8 cellular contexts compared by ENCODE assay signal in the genomic region with DNA sequence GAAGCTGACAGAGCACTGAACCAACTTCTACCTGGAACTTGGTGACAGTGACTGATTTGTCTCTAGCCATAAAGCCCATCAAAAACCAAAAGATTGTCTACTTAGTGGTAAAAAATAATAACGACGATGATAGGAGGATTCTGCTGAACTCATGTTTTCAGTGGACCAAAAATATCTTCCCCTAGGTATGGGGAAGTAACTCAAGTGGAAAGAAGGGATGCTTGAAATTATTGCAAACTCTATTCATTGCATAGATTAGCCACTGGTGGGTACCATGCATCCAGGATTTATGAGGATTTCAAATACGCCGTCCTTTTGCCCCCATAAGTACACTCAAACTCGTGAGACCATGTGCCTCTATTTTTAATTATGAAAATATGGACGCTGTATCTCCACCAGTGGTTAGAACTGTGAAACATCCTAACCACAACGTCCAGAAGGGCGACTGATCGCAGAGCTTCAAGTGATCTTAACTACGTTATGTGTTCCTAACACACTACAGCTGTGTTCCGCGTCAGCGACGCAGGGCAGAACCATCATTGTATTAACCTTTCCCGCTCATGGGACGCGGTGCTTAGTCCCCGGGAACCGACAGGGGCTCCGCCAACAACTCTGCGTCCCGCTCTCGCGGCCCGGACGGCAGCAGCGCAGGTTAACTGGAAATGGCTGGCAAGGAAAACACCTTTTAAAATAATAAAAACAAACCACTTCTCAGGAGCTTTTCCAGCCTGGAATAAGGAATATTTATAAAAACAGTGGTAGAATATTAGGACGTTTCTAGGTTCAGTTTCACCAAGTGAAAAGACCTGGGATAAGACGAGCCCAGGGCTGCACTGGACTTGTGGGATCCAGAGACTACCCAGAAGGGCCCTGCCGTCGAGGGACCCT. TPM values are rescaled to one million over a fixed set of nuclear protein-coding genes. Genes with fewer than 3 reads are reported as not detected.
DNase-seq lines count a peak whose midpoint lies in the region; ATAC-seq and TF ChIP-seq lines count a peak whose summit lies in the region.

No MANE protein-coding gene starts in this region.

- peak overlapping the region; percentile 80 for H3K9ac ChIP-seq in GM23248

- intact Hi-C loops in adrenal gland (cut with DNase I): no loop called here
- intact Hi-C loops in left ventricle myocardium superior (cut with micrococcal nuclease): no loop called here

- H3K27ac ChIP-seq in GM23248 (peak overlapping the region; percentile 61), adrenal gland (peak overlapping the region; percentile 61 to 90 (median 81))

- WGBS in GM23248 (ENCODE audit: low coverage in 1 of 2, low lambda C conversion rate in 2 of 2, missing lambda C conversion rate in 2 of 2), 2 experiments: 1 to 2% methylated on average over 31 of the region's 31 CpGs
- WGBS in adrenal gland, 4 donors: 0 to 1% (median 1%) methylated on average over 31 of the region's 31 CpGs

- H3K9me3 ChIP-seq in GM23248 (ENCODE audit: low read depth) (no peaks in the 10 kb centered on the region), adrenal gland (replicated peaks in 1 of 3) (no peaks in the 10 kb centered on the region)

- peak; percentile 57 for DNase-seq in Daoy (ENCODE audit: low read depth)
- DNase-seq in GM23248: peak; percentile 83
- peak; percentile 23 for DNase-seq in LNCaP clone FGC (ENCODE audit: low read depth)
- DNase-seq in SW 1271 (lab: John Stamatoyannopoulos, UW): peak; percentile 20 to 64
- peak; percentile 43 to 77 (median 61) for DNase-seq in adrenal gland
- peak; percentile 55 for DNase-seq in left ventricle myocardium superior
- peak; percentile 15 for DNase-seq in pulmonary artery endothelial cell (ENCODE audit: low read depth, low spot score)
- no peak for DNase-seq in middle frontal gyrus (ENCODE audit: extremely low spot score, low spot score)

- no peaks in the 10 kb centered on the region for H4K20me1 ChIP-seq in GM23248 (ENCODE audit: insufficient read depth)

- 0 out of 2 replicates have a peak, but pooled peaks cover 5% of the 10 kb centered on the region for H3F3A ChIP-seq in GM23248 (ENCODE audit: insufficient read depth)

- peak overlapping the region; percentile 94 for H2AFZ ChIP-seq in GM23248

- peaks cover 68% of the 10 kb centered on the region for H3K79me2 ChIP-seq in GM23248 (ENCODE audit: insufficient read depth)

- ATAC-seq in left ventricle myocardium superior: peak; percentile 61

- in situ Hi-C loops in GM23248 (cut with MboI): no loop called here

- H3K4me1 ChIP-seq in GM23248 (ENCODE audit: insufficient read depth): peaks cover 14% of the 10 kb centered on the region
- peaks cover 12 to 23% of the 10 kb centered on the region in 2 donors for H3K4me1 ChIP-seq in adrenal gland (replicated peaks in 1 of 2)

- H3K36me3 ChIP-seq in GM23248 (ENCODE audit: low read depth): peaks cover 13% of the 10 kb centered on the region; the same call in 1 of the 2 replicates
- peaks cover 0 to 22% of the 10 kb centered on the region in 2 donors for H3K36me3 ChIP-seq in adrenal gland (replicated peaks in 1 of 2)

- no peak for TF ChIP-seq CTCF in LNCaP clone FGC (IDR thresholded peaks at IDR 0.05; ENCODE audit: control insufficient read depth, extremely low read depth, insufficient read depth)
- peak in 4 of 6 experiments; percentile 22 to 37 (median 24) for TF ChIP-seq CTCF in adrenal gland (IDR thresholded peaks at IDR 0.05)

- H3K4me2 ChIP-seq in GM23248 (ENCODE audit: unreplicated experiment): peak overlapping the region; percentile 91

- TF ChIP-seq POLR2A in adrenal gland (IDR thresholded peaks at IDR 0.05): peak in 1 of 2 donors; percentile 31

- H3K9me2 ChIP-seq in GM23248 (ENCODE audit: insufficient read depth): no peaks in the 10 kb centered on the region

- H3K4me3 ChIP-seq in GM23248 (peak overlapping the region; percentile 95), LNCaP clone FGC (ENCODE audit: low read depth, low read length) (peak overlapping the region; percentile 77), adrenal gland (peak overlapping the region; percentile 35 to 99 (median 72))

- H3K27me3 ChIP-seq in GM23248 (replicated peaks; ENCODE audit: insufficient read depth) (no peaks in the 10 kb centered on the region), adrenal gland (no peaks in the 10 kb centered on the region)

RNA-seq across cellular contexts. Expression of a gene that starts 0.8 kb away (rescaled TPM):
- 8.4 and 8.7 TPM in 2 replicates for total RNA-seq in Daoy (2014; rRNA removed; shearing (Covaris generic))
- 9.6 and 12.8 TPM in 2 replicates for total RNA-seq in GM23248 (2014; rRNA removed; shearing (Covaris generic))
- polyA plus RNA-seq in GM23248 (2016; fragmentation: Nextera tagmentation; extraction: Ambion mirVana): 6.4 and 6.5 TPM in 2 replicates
- 10 to 100 TPM in 7 of 8 donors, 1 to 10 TPM in 1; 8.8 to 33.2 (median 16.4) TPM for total RNA-seq in adrenal gland
- polyA plus RNA-seq in adrenal gland: 10 to 100 TPM in 2 of 3 donors, 1 to 10 TPM in 1; 7.4 to 21.3 (median 12.6) TPM
- total RNA-seq in left ventricle myocardium superior: 15.0 TPM
- 9.4 and 12.8 TPM in 2 replicates for total RNA-seq in pulmonary artery endothelial cell

RNA-seq across cellular contexts. Expression of a gene that starts 1.1 kb away (rescaled TPM):
- 5.4 and 7.5 TPM in 2 replicates for total RNA-seq in Daoy (2014; rRNA removed; shearing (Covaris generic))
- total RNA-seq in GM23248 (2014; rRNA removed; shearing (Covaris generic)): 6.2 and 12.8 TPM in 2 replicates
- polyA plus RNA-seq in GM23248 (2016; fragmentation: Nextera tagmentation; extraction: Ambion mirVana): 12.9 and 13.4 TPM in 2 replicates
- total RNA-seq in adrenal gland: 10 to 100 TPM in 5 of 8 donors, 1 to 10 TPM in 3; 4.4 to 29.0 (median 11.3) TPM
- polyA plus RNA-seq in adrenal gland: 10 to 100 TPM in 1 of 3 donors, 1 to 10 TPM in 2; 6.3 to 18.0 (median 8.5) TPM
- 14.4 TPM for total RNA-seq in left ventricle myocardium superior
- total RNA-seq in pulmonary artery endothelial cell: 8.4 and 13.1 TPM in 2 replicates

RNA-seq across cellular contexts. Expression of a gene that starts 49.8 kb away (rescaled TPM):
- not detected in 2 replicates for total RNA-seq in Daoy (2014; rRNA removed; shearing (Covaris generic))
- total RNA-seq in GM23248 (2014; rRNA removed; shearing (Covaris generic)): not detected in 2 replicates
- not detected in 2 replicates for polyA plus RNA-seq in GM23248 (2016; fragmentation: Nextera tagmentation; extraction: Ambion mirVana)
- total RNA-seq in adrenal gland: not detected
- not detected for polyA plus RNA-seq in adrenal gland
- not detected for total RNA-seq in left ventricle myocardium superior
- total RNA-seq in pulmonary artery endothelial cell: not detected in 2 replicates
